Comparison of ENCODE assay signal across 20 cellular contexts in the genomic region with DNA sequence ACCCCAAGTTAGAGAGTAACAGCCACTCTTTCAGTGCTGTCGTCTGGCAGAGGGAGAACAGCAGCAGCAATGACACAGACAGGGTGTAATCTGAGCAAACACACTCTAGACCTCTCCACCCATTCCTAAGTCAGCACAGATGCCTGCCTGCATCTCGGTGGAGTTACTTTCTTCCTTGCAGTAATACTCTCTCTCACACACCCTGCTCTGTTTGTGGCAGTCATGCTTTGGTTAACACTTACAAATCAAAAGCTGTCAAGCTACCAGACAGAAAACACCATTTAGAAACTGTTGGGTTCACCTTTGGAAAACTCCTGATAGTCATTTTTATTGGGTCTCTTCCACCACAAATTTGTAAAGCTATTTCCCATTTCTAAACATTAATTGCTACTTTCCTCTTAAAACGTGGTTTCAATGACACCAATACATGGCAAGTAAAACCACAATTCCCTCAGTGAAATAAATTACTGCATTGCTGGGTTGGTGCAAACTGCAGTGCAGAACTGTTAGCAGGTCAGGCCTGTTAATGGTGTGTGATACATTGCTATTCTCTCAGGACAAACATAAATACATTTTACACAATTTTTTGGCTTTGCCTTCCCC. TPM values are rescaled to one million over a fixed set of nuclear protein-coding genes. Genes with fewer than 3 reads are reported as not detected.
DNase-seq lines count a peak whose midpoint lies in the region; ATAC-seq, FAIRE-seq and TF ChIP-seq lines count a peak whose summit lies in the region.
"Had no signal": no experiment of that assay in that cellular context is flagged by ENCODE, and none has a peak within 500 bp of the region (broad histone marks: within the 10 kb centered on the region; RNA-seq: fewer than 3 reads in every experiment).

No MANE protein-coding gene starts in this region.

- 0 out of 22 replicates have a peak, but pooled peaks cover 0 to 11% (median 0%) of the 10 kb centered on the region in 11 experiments for H4K20me1 ChIP-seq in BLaER1 treated with 17β-estradiol and CSF1 and Interleukin-3, amounts not matched to agents 10 nM and 100 nM

- ATAC-seq in WTC11 (no peak), left colon (peak; percentile 70)
- no peak for ATAC-seq in stimulated activated effector memory CD8-positive, alpha-beta T cell treated with anti-CD3 and anti-CD28 coated beads, Interleukin-12 subunit alpha, Interleukin-12 subunit beta, amount 100 ng/mL, for 72 hours
- ATAC-seq: activated naive CD8-positive, alpha-beta T cell treated with anti-CD3 and anti-CD28 coated beads, Interleukin-2, amount 50 U/mL, for 24 hours; CD8-positive, alpha-beta T cell; HCT116; Right ventricle myocardium inferior had no signal

- H3K4me2 ChIP-seq in BLaER1 treated with 17β-estradiol and CSF1 and Interleukin-3, amounts not matched to agents 10 nM and 100 nM, result peak overlapping the region in 8 of 11 experiments; percentile 3 to 52 (median 45); a peak in 14 of 22 replicates

- POLR2A ChIA-PET in WTC11 (lab: Charles Lee), result no interaction called here
- POLR2A ChIA-PET in CD4-positive, alpha-beta memory T cell (lab: Charles Lee; ENCODE audit: partially characterized antibody), result no interaction called here

- CTCF ChIA-PET in WTC11 (lab: Charles Lee), result no interaction called here
- CTCF ChIA-PET in CD4-positive, alpha-beta memory T cell (lab: Charles Lee; ENCODE audit: partially characterized antibody), result no interaction called here

- peaks cover 61% of the 10 kb centered on the region for H3K36me3 Mint-ChIP-seq in WTC11
- no peaks in the 10 kb centered on the region for H3K36me3 Mint-ChIP-seq in CD4-positive, alpha-beta memory T cell
- no peaks in the 10 kb centered on the region for H3K36me3 Mint-ChIP-seq in stimulated activated effector memory CD8-positive, alpha-beta T cell treated with anti-CD3 and anti-CD28 coated beads, Interleukin-12 subunit alpha, Interleukin-12 subunit beta, amount 100 ng/mL, for 72 hours
- H3K36me3 Mint-ChIP-seq: CD8-positive, alpha-beta T cell had no signal

- DNase-seq in GM19239 (ENCODE audit: insufficient read length, low spot score) (no peak), WTC11 (ENCODE audit: low spot score) (no peak), left colon (no peak), activated gamma-delta T cell treated with Interleukin-2 at 50 U/mL for 16 hours (no peak)
- DNase-seq in stimulated activated CD4-positive, alpha-beta T cell treated with anti-CD3 and anti-CD28 coated beads, Interleukin-4, amount 100 ng/mL, for 4 hours, result no peak
- no peak for DNase-seq in CD4-positive, alpha-beta memory T cell
- DNase-seq in stimulated activated effector memory CD8-positive, alpha-beta T cell treated with anti-CD3 and anti-CD28 coated beads, Interleukin-12 subunit alpha, Interleukin-12 subunit beta, amount 100 ng/mL, for 72 hours (ENCODE audit: low spot score in 2 of 2), result no peak
- DNase-seq: activated CD4-positive, alpha-beta T cell treated with anti-CD3 and anti-CD28 coated beads for 4 hours; activated naive CD8-positive, alpha-beta T cell treated with anti-CD3 and anti-CD28 coated beads, Interleukin-2, amount 50 U/mL, for 24 hours; activated T-cell treated with anti-CD3 and anti-CD28 coated beads, Interleukin-2, amount 50 U/mL, for 24 hours; CD8-positive, alpha-beta T cell; KG1; NCI-H1436 treated with DMSO at 0.1 percent for 48 hours; NCI-H774; stimulated activated CD4-positive, alpha-beta T cell treated with anti-CD3 and anti-CD28 coated beads, Interleukin-15, amount 100 ng/mL, for 24 hours; substantia nigra had no signal

- H3K4me3 ChIP-seq in BLaER1 treated with 17β-estradiol and CSF1 and Interleukin-3, amounts not matched to agents 10 nM and 100 nM, result no peak overlapping the region
- H3K4me3 ChIP-seq in CD4-positive, alpha-beta memory T cell (ENCODE audit: low read length in 2 of 2), result no peak overlapping the region

- no peaks in the 10 kb centered on the region for H3K27me3 ChIP-seq in BLaER1 treated with 17β-estradiol and CSF1 and Interleukin-3, amounts not matched to agents 10 nM and 100 nM
- no peaks in the 10 kb centered on the region for H3K27me3 ChIP-seq in CD4-positive, alpha-beta memory T cell (ENCODE audit: insufficient read depth, low read length)

- H3K36me3 ChIP-seq in BLaER1 treated with 17β-estradiol and CSF1 and Interleukin-3, amounts not matched to agents 10 nM and 100 nM, result peaks cover 0 to 89% (median 0%) of the 10 kb centered on the region in 11 experiments; a peak in 9 of 22 replicates
- H3K36me3 ChIP-seq in CD4-positive, alpha-beta memory T cell (ENCODE audit: insufficient read depth, low read length), result no peaks in the 10 kb centered on the region

- peaks cover 0 to 36% (median 26%) of the 10 kb centered on the region in 10 experiments; a peak in 18 of 20 replicates for H3K4me1 ChIP-seq in BLaER1 treated with 17β-estradiol and CSF1 and Interleukin-3, amounts not matched to agents 10 nM and 100 nM
- H3K4me1 ChIP-seq in CD4-positive, alpha-beta memory T cell (ENCODE audit: insufficient read depth, low read length), result no peaks in the 10 kb centered on the region

- TF ChIP-seq CTCF in WTC11 (IDR thresholded peaks at IDR 0.05), result no peak

- peak overlapping the region; percentile 55; the same call in 1 of the 2 replicates for H3K27ac Mint-ChIP-seq in WTC11
- H3K27ac Mint-ChIP-seq in CD4-positive, alpha-beta memory T cell, result no peak overlapping the region
- H3K27ac Mint-ChIP-seq in stimulated activated effector memory CD8-positive, alpha-beta T cell treated with anti-CD3 and anti-CD28 coated beads, Interleukin-12 subunit alpha, Interleukin-12 subunit beta, amount 100 ng/mL, for 72 hours, result no peak overlapping the region
- H3K27ac Mint-ChIP-seq: activated naive CD8-positive, alpha-beta T cell treated with anti-CD3 and anti-CD28 coated beads, Interleukin-2, amount 50 U/mL, for 24 hours; activated T-cell treated with anti-CD3 and anti-CD28 coated beads, Interleukin-2, amount 50 U/mL, for 24 hours; CD8-positive, alpha-beta T cell; T-helper 2 cell treated with Interferon-gamma antibody and Interleukin-4, amounts not matched to agents 5 μg/mL and 100 μg/mL, for 36 hours had no signal

- H3K9me3 Mint-ChIP-seq in WTC11, result peaks cover 18% of the 10 kb centered on the region
- H3K9me3 Mint-ChIP-seq in CD4-positive, alpha-beta memory T cell, result peaks cover 0 to 3% (median 2%) of the 10 kb centered on the region in 8 donors
- no peaks in the 10 kb centered on the region for H3K9me3 Mint-ChIP-seq in stimulated activated effector memory CD8-positive, alpha-beta T cell treated with anti-CD3 and anti-CD28 coated beads, Interleukin-12 subunit alpha, Interleukin-12 subunit beta, amount 100 ng/mL, for 72 hours
- H3K9me3 Mint-ChIP-seq: activated naive CD8-positive, alpha-beta T cell treated with anti-CD3 and anti-CD28 coated beads, Interleukin-2, amount 50 U/mL, for 24 hours; CD8-positive, alpha-beta T cell had no signal

- peaks cover 2% of the 10 kb centered on the region; the same call in 1 of the 2 replicates for H3K4me1 Mint-ChIP-seq in WTC11
- no peaks in the 10 kb centered on the region for H3K4me1 Mint-ChIP-seq in CD4-positive, alpha-beta memory T cell
- no peaks in the 10 kb centered on the region for H3K4me1 Mint-ChIP-seq in stimulated activated effector memory CD8-positive, alpha-beta T cell treated with anti-CD3 and anti-CD28 coated beads, Interleukin-12 subunit alpha, Interleukin-12 subunit beta, amount 100 ng/mL, for 72 hours
- H3K4me1 Mint-ChIP-seq: activated naive CD8-positive, alpha-beta T cell treated with anti-CD3 and anti-CD28 coated beads, Interleukin-2, amount 50 U/mL, for 24 hours had no signal

- H3K4me3 Mint-ChIP-seq in WTC11, result no peak overlapping the region
- no peak overlapping the region for H3K4me3 Mint-ChIP-seq in CD4-positive, alpha-beta memory T cell
- H3K4me3 Mint-ChIP-seq in stimulated activated effector memory CD8-positive, alpha-beta T cell treated with anti-CD3 and anti-CD28 coated beads, Interleukin-12 subunit alpha, Interleukin-12 subunit beta, amount 100 ng/mL, for 72 hours, result no peak overlapping the region
- H3K4me3 Mint-ChIP-seq: activated naive CD8-positive, alpha-beta T cell treated with anti-CD3 and anti-CD28 coated beads, Interleukin-2, amount 50 U/mL, for 24 hours; activated T-cell treated with anti-CD3 and anti-CD28 coated beads, Interleukin-2, amount 50 U/mL, for 24 hours; CD8-positive, alpha-beta T cell; T-helper 2 cell treated with Interferon-gamma antibody and Interleukin-4, amounts not matched to agents 5 μg/mL and 100 μg/mL, for 36 hours had no signal

- no peak overlapping the region for H3K27ac ChIP-seq in BLaER1 treated with 17β-estradiol and CSF1 and Interleukin-3, amounts not matched to agents 10 nM and 100 nM
- no peak overlapping the region for H3K27ac ChIP-seq in CD4-positive, alpha-beta memory T cell (ENCODE audit: low read depth, low read length)

- peak; percentile 26 for FAIRE-seq in GM19239 (lab: Jason Lieb, UNC)

- H3K9ac ChIP-seq in BLaER1 treated with 17β-estradiol and CSF1 and Interleukin-3, amounts not matched to agents 10 nM and 100 nM, result no peak overlapping the region

- intact Hi-C loops in left colon (cut with DNase I, micrococcal nuclease), result no loop called here
- intact Hi-C loops in CD4-positive, alpha-beta memory T cell (cut with micrococcal nuclease), result no loop called here

- no peaks in the 10 kb centered on the region for H3K27me3 Mint-ChIP-seq in WTC11 (ENCODE audit: low read depth)
- H3K27me3 Mint-ChIP-seq in CD4-positive, alpha-beta memory T cell, result peaks cover 2 to 6% of the 10 kb centered on the region in 2 donors
- H3K27me3 Mint-ChIP-seq: activated naive CD8-positive, alpha-beta T cell treated with anti-CD3 and anti-CD28 coated beads, Interleukin-2, amount 50 U/mL, for 24 hours had no signal

- peaks cover 0 to 21% (median 11%) of the 10 kb centered on the region in 11 experiments; a peak in 19 of 22 replicates for H3K9me3 ChIP-seq in BLaER1 treated with 17β-estradiol and CSF1 and Interleukin-3, amounts not matched to agents 10 nM and 100 nM (replicated peaks in 1 of 11)
- H3K9me3 ChIP-seq in CD4-positive, alpha-beta memory T cell (ENCODE audit: control insufficient read depth in 1 of 2, low read length in 2 of 2), result no peaks in the 10 kb centered on the region

RNA-seq across cellular contexts. Expression of a gene that starts 27.2 kb away (rescaled TPM):
- total RNA-seq in WTC11 (2021), result 34.4 to 40.6 TPM (median 36.6 TPM) in 3 replicates
- total RNA-seq in left colon, result 10 to 100 TPM; 46.5 to 59.1 TPM
- total RNA-seq in CD4-positive, alpha-beta memory T cell, result 1 to 10 TPM; 2.7 TPM
- polyA plus RNA-seq in CD4-positive, alpha-beta memory T cell, result under 1 TPM; 0.25 to 0.40 TPM
